In the genomic region with DNA sequence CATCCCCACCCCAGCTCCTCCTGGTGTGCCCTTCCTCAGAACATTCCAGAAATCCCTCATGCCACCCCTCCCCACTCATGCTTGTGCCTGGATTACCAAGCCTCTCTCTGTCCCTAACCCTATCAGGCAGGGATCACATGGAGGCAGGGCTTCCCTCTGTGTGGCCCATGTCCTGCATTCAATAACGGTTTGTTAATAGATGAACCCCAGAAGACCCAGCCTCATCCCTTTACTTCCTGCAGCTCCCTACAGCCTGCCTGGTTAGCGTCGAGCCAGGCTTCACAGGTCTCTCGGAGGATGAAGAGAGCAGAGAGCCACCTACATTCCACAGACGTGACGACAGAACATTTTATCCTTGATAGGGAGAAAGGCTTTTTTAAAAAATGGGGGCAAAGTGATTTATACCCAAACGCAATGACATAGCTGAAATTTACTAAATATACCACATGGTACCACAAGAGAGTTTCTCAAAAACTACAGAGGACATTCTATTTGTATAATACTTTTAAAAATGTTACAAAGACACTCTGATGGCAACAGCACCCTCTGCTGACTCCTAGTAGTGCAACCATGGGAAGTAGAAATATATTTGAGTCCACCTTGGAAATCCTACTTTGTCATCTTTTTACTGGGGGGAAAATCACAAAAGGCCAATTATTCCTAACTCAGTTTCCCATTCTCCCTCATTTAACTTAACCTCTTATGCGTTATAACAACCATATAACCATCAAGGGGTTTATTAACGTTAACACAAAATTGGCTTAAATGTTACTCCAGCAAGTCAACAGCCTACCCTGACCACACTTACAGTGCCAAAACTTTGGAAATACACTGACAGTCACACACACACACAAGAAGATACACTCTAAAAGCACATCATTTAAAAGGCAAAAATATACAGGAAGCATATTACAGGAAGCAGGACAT, we compare ENCODE assay signal across 2 cellular contexts.
A peak's percentile ranks its signal among the peaks of the same experiment; 100 is the strongest.
TF ChIP-seq lines count a peak whose summit lies in the region.

No MANE protein-coding gene starts in this region.

TF ChIP-seq in endothelial cell of umbilical vein, 7 proteins besides CTCF, POLR2A, EP300 and RAD21:
- no peak for TF ChIP-seq MYC (IDR thresholded peaks at IDR 0.05; ENCODE audit: low read depth, low read length)
- no peak for TF ChIP-seq POLR2AphosphoS5 (IDR thresholded peaks at IDR 0.05; ENCODE audit: insufficient read depth, low read depth, low read length)
- TF ChIP-seq EZH2 (IDR thresholded peaks at IDR 0.05; ENCODE audit: borderline replicate concordance, low read depth, low read length, severe bottlenecking) = no peak
- TF ChIP-seq JUN (IDR thresholded peaks at IDR 0.05; ENCODE audit: borderline replicate concordance, insufficient read depth, insufficient read length, low read depth) = no peak
- TF ChIP-seq FOS (IDR thresholded peaks at IDR 0.05; ENCODE audit: borderline replicate concordance, insufficient read depth, low read length) = no peak
- TF ChIP-seq GATA2 (IDR thresholded peaks at IDR 0.05; ENCODE audit: insufficient read depth, insufficient read length, low read depth, low read length) = no peak
- TF ChIP-seq, protein P1, sequence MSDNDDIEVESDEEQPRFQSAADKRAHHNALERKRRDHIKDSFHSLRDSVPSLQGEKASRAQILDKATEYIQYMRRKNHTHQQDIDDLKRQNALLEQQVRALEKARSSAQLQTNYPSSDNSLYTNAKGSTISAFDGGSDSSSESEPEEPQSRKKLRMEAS (IDR thresholded peaks at IDR 0.05; ENCODE audit: insufficient read depth, insufficient read length) = no peak
TF ChIP-seq in endothelial cell of umbilical vein: peak in this region for 0.

TF ChIP-seq in neural cell, 6 proteins besides CTCF, POLR2A, EP300 and RAD21:
- TF ChIP-seq TAF1 (IDR thresholded peaks at IDR 0.05; ENCODE audit: low read depth) = no peak
- TF ChIP-seq SMC3 (conservative IDR thresholded peaks at IDR 0.05; ENCODE audit: poor library complexity) = peak; percentile 94
